ENCODE assay signal across 22 cellular contexts in the genomic region with DNA sequence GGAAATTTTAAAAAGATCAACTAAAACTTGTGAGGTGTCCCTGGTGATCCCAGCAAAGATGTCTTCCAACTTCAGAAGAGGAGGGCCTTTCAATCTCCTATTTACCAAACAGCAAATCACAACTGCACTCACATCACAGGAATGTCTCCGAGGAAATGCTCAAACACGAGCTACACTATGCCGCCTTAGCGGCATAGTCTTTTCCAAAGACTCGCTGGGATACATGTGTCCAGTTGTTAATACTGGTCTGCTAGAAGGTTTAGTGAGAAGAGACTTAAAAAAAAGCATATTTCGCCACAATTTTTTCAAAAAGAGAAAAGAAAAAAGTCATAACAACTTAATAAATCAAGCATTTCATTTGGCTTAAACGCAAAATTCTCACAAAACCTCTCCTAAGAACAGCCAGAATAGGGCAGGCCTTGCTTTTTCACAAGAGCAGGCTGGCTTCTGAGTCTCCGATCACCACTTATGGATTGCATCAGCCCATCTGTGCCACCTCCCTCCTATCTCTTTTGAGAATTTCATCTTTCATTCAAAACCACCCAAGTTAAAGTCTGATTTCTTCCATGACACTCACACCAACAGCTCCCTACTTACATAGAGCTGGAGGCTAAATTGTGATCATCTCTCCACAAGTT.
DNase-seq lines count a peak whose midpoint lies in the region; ATAC-seq and TF ChIP-seq lines count a peak whose summit lies in the region.
"Had no signal": no experiment of that assay in that cellular context is flagged by ENCODE, and none has a peak within 500 bp of the region (broad histone marks: within the 10 kb centered on the region; RNA-seq: fewer than 3 reads in every experiment).

No MANE protein-coding gene starts in this region.

- H3K9ac ChIP-seq in adipocyte (ENCODE audit: low read length), result peak overlapping the region; percentile 56
- peak overlapping the region; percentile 5 for H3K9ac ChIP-seq in iPS-18a (ENCODE audit: low read length)

- no peak for TF ChIP-seq CTCF in activated CD8-positive, alpha-beta T cell treated with anti-CD3 and anti-CD28 coated beads for 36 hours (IDR thresholded peaks at IDR 0.05)
- TF ChIP-seq CTCF in type B pancreatic cell (conservative IDR thresholded peaks at IDR 0.05), result no peak

- H3K4me3 ChIP-seq in adipocyte (ENCODE audit: low read length), result no peak overlapping the region
- H3K4me3 ChIP-seq in iPS-18a (ENCODE audit: low read length), result no peak overlapping the region
- H3K4me3 ChIP-seq: ascending aorta had no signal

- peaks cover 3% of the 10 kb centered on the region for H3K36me3 ChIP-seq in adipocyte (ENCODE audit: control insufficient read depth, insufficient read depth, low read length, severe bottlenecking)
- no peaks in the 10 kb centered on the region for H3K36me3 ChIP-seq in iPS-18a (ENCODE audit: control insufficient read depth, low read depth, low read length)

- no peaks in the 10 kb centered on the region for H3K27me3 Mint-ChIP-seq in activated CD8-positive, alpha-beta T cell treated with anti-CD3 and anti-CD28 coated beads for 36 hours
- no peaks in the 10 kb centered on the region for H3K27me3 Mint-ChIP-seq in activated CD8-positive, alpha-beta T cell treated with anti-CD3 and anti-CD28 coated beads, Interleukin-2, amount 10 ng/mL, durations not matched to agents 7 days and 5 days (ENCODE audit: low read depth)
- no peaks in the 10 kb centered on the region for H3K27me3 Mint-ChIP-seq in type B pancreatic cell

- H3K4me3 Mint-ChIP-seq in activated CD8-positive, alpha-beta T cell treated with anti-CD3 and anti-CD28 coated beads for 36 hours, result no peak overlapping the region
- no peak overlapping the region for H3K4me3 Mint-ChIP-seq in activated CD8-positive, alpha-beta T cell treated with anti-CD3 and anti-CD28 coated beads, Interleukin-2, amount 10 ng/mL, durations not matched to agents 7 days and 5 days
- H3K4me3 Mint-ChIP-seq in type B pancreatic cell, result no peak overlapping the region
- H3K4me3 Mint-ChIP-seq: CD8-positive, alpha-beta memory T cell had no signal

- no peak for DNase-seq in activated CD8-positive, alpha-beta T cell treated with anti-CD3 and anti-CD28 coated beads for 36 hours
- DNase-seq in activated CD8-positive, alpha-beta T cell treated with anti-CD3 and anti-CD28 coated beads, Interleukin-2, amount 10 ng/mL, durations not matched to agents 7 days and 5 days, result no peak
- peak; percentile 20 for DNase-seq in adipocyte (ENCODE audit: low read depth)
- no peak for DNase-seq in type B pancreatic cell (ENCODE audit: extremely low spot score, unreplicated experiment)
- DNase-seq in DMS53 treated with DMSO at 0.1 percent for 48 hours (lab: John Stamatoyannopoulos, UW; ENCODE audit: unreplicated experiment), result no peak
- no peak for DNase-seq in G401 (ENCODE audit: low spot score)
- no peak for DNase-seq in HK-2 (ENCODE audit: unreplicated experiment)
- DNase-seq: activated CD4-positive, alpha-beta T cell treated with anti-CD3 and anti-CD28 coated beads, Interleukin-2, amount 50 U/mL, for 48 hours; activated effector memory CD4-positive, alpha-beta T cell treated with Interleukin-2 at 50 U/mL for 16 hours; CD8-positive, alpha-beta memory T cell; head of caudate nucleus; Kasumi-1; kidney; midbrain; NCI-H1436; NCI-H345; nucleus accumbens; stimulated activated CD4-positive, alpha-beta T cell treated with anti-CD3 and anti-CD28 coated beads, Interleukin-4, amount 100 ng/mL, for 1 hour had no signal

- POLR2A ChIA-PET in activated CD8-positive, alpha-beta T cell treated with anti-CD3 and anti-CD28 coated beads for 36 hours (lab: Charles Lee), result no interaction called here
- POLR2A ChIA-PET in activated CD8-positive, alpha-beta T cell treated with anti-CD3 and anti-CD28 coated beads, Interleukin-2, amount 10 ng/mL, durations not matched to agents 7 days and 5 days (lab: Charles Lee), result no interaction called here

- in situ Hi-C loops in G401 (cut with HindIII; ENCODE audit: low sequenced_read_pairs), result no loop called here

- H3K27me3 ChIP-seq in adipocyte (replicated peaks; ENCODE audit: control insufficient read depth, insufficient read depth, low read length) (no peaks in the 10 kb centered on the region), iPS-18a (ENCODE audit: control insufficient read depth, insufficient read depth, low read length) (no peaks in the 10 kb centered on the region)
- H3K27me3 ChIP-seq: ascending aorta had no signal

- CTCF ChIA-PET in activated CD8-positive, alpha-beta T cell treated with anti-CD3 and anti-CD28 coated beads for 36 hours (lab: Charles Lee), result interaction anchor here (1.1 to 1.8 kb wide), 3 partner anchors 20 to 86 kb away, joined by 3 to 5 read pairs (median 5); no protein-coding TSS in a partner anchor
- CTCF ChIA-PET in activated CD8-positive, alpha-beta T cell treated with anti-CD3 and anti-CD28 coated beads, Interleukin-2, amount 10 ng/mL, durations not matched to agents 7 days and 5 days (lab: Charles Lee), result no interaction called here

- intact Hi-C loops in activated CD8-positive, alpha-beta T cell treated with anti-CD3 and anti-CD28 coated beads for 36 hours (cut with micrococcal nuclease), result no loop called here

- H3K27ac ChIP-seq in iPS-18a (ENCODE audit: low read length), result no peak overlapping the region
- H3K27ac ChIP-seq: ascending aorta, HL-60, RWPE1 had no signal

- H3K4me1 Mint-ChIP-seq in activated CD8-positive, alpha-beta T cell treated with anti-CD3 and anti-CD28 coated beads for 36 hours (ENCODE audit: low read depth), result peaks cover 45% of the 10 kb centered on the region
- H3K4me1 Mint-ChIP-seq in activated CD8-positive, alpha-beta T cell treated with anti-CD3 and anti-CD28 coated beads, Interleukin-2, amount 10 ng/mL, durations not matched to agents 7 days and 5 days (ENCODE audit: low read depth), result peaks cover 13% of the 10 kb centered on the region
- peaks cover 10% of the 10 kb centered on the region for H3K4me1 Mint-ChIP-seq in type B pancreatic cell (ENCODE audit: unreplicated experiment)

- ATAC-seq in activated CD8-positive, alpha-beta T cell treated with anti-CD3 and anti-CD28 coated beads for 36 hours, result no peak
- no peak for ATAC-seq in activated CD8-positive, alpha-beta T cell treated with anti-CD3 and anti-CD28 coated beads, Interleukin-2, amount 10 ng/mL, durations not matched to agents 7 days and 5 days

- H3K9me3 Mint-ChIP-seq in activated CD8-positive, alpha-beta T cell treated with anti-CD3 and anti-CD28 coated beads for 36 hours, result peaks cover 3% of the 10 kb centered on the region
- H3K9me3 Mint-ChIP-seq in activated CD8-positive, alpha-beta T cell treated with anti-CD3 and anti-CD28 coated beads, Interleukin-2, amount 10 ng/mL, durations not matched to agents 7 days and 5 days (ENCODE audit: insufficient read depth), result no peaks in the 10 kb centered on the region
- no peaks in the 10 kb centered on the region for H3K9me3 Mint-ChIP-seq in type B pancreatic cell
- H3K9me3 Mint-ChIP-seq: CD8-positive, alpha-beta memory T cell had no signal

- peak overlapping the region; percentile 15 for H3K27ac Mint-ChIP-seq in activated CD8-positive, alpha-beta T cell treated with anti-CD3 and anti-CD28 coated beads for 36 hours
- H3K27ac Mint-ChIP-seq in activated CD8-positive, alpha-beta T cell treated with anti-CD3 and anti-CD28 coated beads, Interleukin-2, amount 10 ng/mL, durations not matched to agents 7 days and 5 days, result no peak overlapping the region
- H3K27ac Mint-ChIP-seq in type B pancreatic cell, result peak overlapping the region; percentile 56

- H3K36me3 Mint-ChIP-seq in activated CD8-positive, alpha-beta T cell treated with anti-CD3 and anti-CD28 coated beads for 36 hours (ENCODE audit: low read depth), result peaks cover 12% of the 10 kb centered on the region
- peaks cover 7% of the 10 kb centered on the region for H3K36me3 Mint-ChIP-seq in activated CD8-positive, alpha-beta T cell treated with anti-CD3 and anti-CD28 coated beads, Interleukin-2, amount 10 ng/mL, durations not matched to agents 7 days and 5 days (ENCODE audit: low read depth)
- H3K36me3 Mint-ChIP-seq in type B pancreatic cell, result peaks cover 24% of the 10 kb centered on the region

- H3K4me1 ChIP-seq in adipocyte (ENCODE audit: control insufficient read depth, insufficient read depth, low read length) (peaks cover 31% of the 10 kb centered on the region), iPS-18a (ENCODE audit: control insufficient read depth, low read depth, low read length) (peaks cover 19% of the 10 kb centered on the region)
- H3K4me1 ChIP-seq: ascending aorta had no signal

- H3K9me3 ChIP-seq in adipocyte (ENCODE audit: control insufficient read depth, low read length) (no peaks in the 10 kb centered on the region), iPS-18a (ENCODE audit: control insufficient read depth, low read depth, low read length) (no peaks in the 10 kb centered on the region)
- H3K9me3 ChIP-seq: ascending aorta had no signal
